Comparison of ENCODE assay signal across 24 cellular contexts in genomic region chr11:112408551-112408950, GRCh38.
DNase-seq lines count a peak whose midpoint lies in the region; ATAC-seq, FAIRE-seq and TF ChIP-seq lines count a peak whose summit lies in the region.
"Had no signal": no experiment of that assay in that cellular context is flagged by ENCODE, and none has a peak within 500 bp of the region (broad histone marks: within the 10 kb centered on the region; RNA-seq: fewer than 3 reads in every experiment).

No MANE protein-coding gene starts in this region.

- peaks cover 3 to 13% (median 9%) of the 10 kb centered on the region in 4 experiments; a peak in 5 of 7 replicates for H3K4me1 ChIP-seq in H1 (replicated peaks in 1 of 4; ENCODE audit: control insufficient read depth in 3 of 4, insufficient read depth in 4 of 4, low read length in 3 of 4)
- H3K4me1 ChIP-seq: Peyer's patch, SJCRH30 had no signal

- no peaks in the 10 kb centered on the region for H3K79me1 ChIP-seq in H1 (ENCODE audit: low read depth, low read length)

- FAIRE-seq in H1 (lab: Jason Lieb, UNC) (peak; percentile 81), frontal cortex (lab: Jason Lieb, UNC) (no peak), urothelium cell line (lab: Jason Lieb, UNC) (no peak)
- FAIRE-seq: GM19239 had no signal

- no peak for ATAC-seq in GM21717 (IDR thresholded peaks at IDR 0.05; ENCODE audit: unreplicated experiment)
- ATAC-seq: CD8-positive, alpha-beta T cell had no signal

- no peak overlapping the region for H3K14ac ChIP-seq in H1 (ENCODE audit: insufficient read length)

- H2BK5ac ChIP-seq in H1 (ENCODE audit: low read depth, low read length): no peak overlapping the region

- no peak overlapping the region for H3K23ac ChIP-seq in H1 (ENCODE audit: insufficient read length)

- H2BK120ac ChIP-seq in H1 (replicated peaks; ENCODE audit: low read depth, low read length): no peak overlapping the region

- H3K79me2 ChIP-seq in H1 (ENCODE audit: control insufficient read depth in 1 of 2, insufficient read depth in 2 of 2, low read length in 2 of 2): no peaks in the 10 kb centered on the region

- H3K4ac ChIP-seq in H1 (replicated peaks; ENCODE audit: insufficient read length, low read depth, low read length): no peak overlapping the region

- H3K27ac ChIP-seq in H1 (ENCODE audit: low read depth, low read length): no peak overlapping the region
- H3K27ac ChIP-seq: Peyer's patch, SJCRH30 had no signal

- no peak overlapping the region for H2BK20ac ChIP-seq in H1 (ENCODE audit: low read length)

- peak; percentile 26 for DNase-seq in NCI-H510A treated with DMSO at 0.1 percent for 48 hours (lab: John Stamatoyannopoulos, UW)
- no peak for DNase-seq in NCI-H510A (lab: John Stamatoyannopoulos, UW)
- DNase-seq in H1 (ENCODE audit: low read depth in 1 of 2, low spot score in 2 of 2): peak; percentile 17 to 51
- DNase-seq in iPS-NIHi11 (ENCODE audit: low spot score): peak; percentile 38
- no peak for DNase-seq in activated CD4-positive, alpha-beta T cell treated with anti-CD3 and anti-CD28 coated beads, Interleukin-2, amount 50 U/mL, for 4 hours
- no peak for DNase-seq in frontal cortex (ENCODE audit: low spot score in 2 of 2)
- DNase-seq in urothelium cell line (ENCODE audit: low spot score): no peak
- DNase-seq: 8988T; AML-193; C1 segment of cervical spinal cord; CD8-positive, alpha-beta T cell; GDM1; HCEC 1CT; Karpas-422; MG63; NCI-H2029; NCI-H226; NCI-H524 treated with DMSO at 0.1 percent for 48 hours; NCI-H82; Peyer's patch; SJCRH30; T-helper 1 cell had no signal

- CTCF ChIA-PET in H1 (lab: Charles Lee; ENCODE audit: partially characterized antibody): interaction anchor here (0.6 to 2.2 kb wide), 5 partner anchors 31 to 640 kb away, joined by 3 to 6 read pairs (median 4); no protein-coding TSS in a partner anchor

- H4K20me1 ChIP-seq in H1 (replicated peaks in 1 of 2; ENCODE audit: control insufficient read depth in 1 of 2, insufficient read depth in 2 of 2, low read length in 2 of 2): no peaks in the 10 kb centered on the region

- TF ChIP-seq EP300 in H1 (IDR thresholded peaks at IDR 0.05; ENCODE audit: borderline replicate concordance in 1 of 2, low read depth in 2 of 2, low read length in 2 of 2): no peak

- H3K9ac ChIP-seq in H1 (replicated peaks in 1 of 4; ENCODE audit: extremely low read depth in 1 of 4, low read depth in 3 of 4, low read length in 3 of 4): no peak overlapping the region

- no peak overlapping the region for H3K18ac ChIP-seq in H1 (ENCODE audit: extremely low read depth, low read length)

- no peak overlapping the region for H3K56ac ChIP-seq in H1 (replicated peaks; ENCODE audit: insufficient read length, low read depth, low read length)

- peaks cover under 1 to 3% of the 10 kb centered on the region in 2 experiments; a peak in 3 of 4 replicates for H3K9me3 ChIP-seq in H1 (ENCODE audit: insufficient read depth in 2 of 2, low read depth in 1 of 2, low read length in 1 of 2)
- H3K9me3 ChIP-seq: Peyer's patch, SJCRH30 had no signal

- no peak overlapping the region for H4K5ac ChIP-seq in H1 (ENCODE audit: insufficient read length, low read depth, low read length)

- no peak overlapping the region for H4K91ac ChIP-seq in H1 (replicated peaks; ENCODE audit: insufficient read length, low read length)

- H4K8ac ChIP-seq in H1 (ENCODE audit: extremely low read depth, insufficient read depth, low read length): no peak overlapping the region

- TF ChIP-seq POLR2A in H1 (IDR thresholded peaks at IDR 0.05; ENCODE audit: control extremely low read depth in 1 of 2, low read depth in 2 of 2, low read length in 2 of 2): no peak

- no peak for TF ChIP-seq CTCF in H1 (IDR thresholded peaks at IDR 0.05; ENCODE audit: control extremely low read depth in 1 of 3, insufficient read depth in 1 of 3, low read depth in 1 of 3, low read length in 3 of 3)

- WGBS in H1 (ENCODE audit: extremely low coverage in 1 of 2, insufficient coverage in 1 of 2, insufficient read length in 1 of 2, insufficient replicate concordance in 2 of 2, low coverage in 1 of 2, low lambda C conversion rate in 2 of 2, missing lambda C conversion rate in 1 of 2), 2 experiments: 31% methylated on average over 7 of the region's 7 CpGs; no CpG with 5 or more reads in 1 of the 2 experiments

- H2BK12ac ChIP-seq in H1 (ENCODE audit: low read depth, low read length): no peak overlapping the region

- H3K4me2 ChIP-seq in H1 (ENCODE audit: insufficient read depth in 1 of 2, low read depth in 2 of 2, low read length in 2 of 2): peak overlapping the region in 1 of 2 experiments; percentile 0; a peak in 1 of 4 replicates

- POLR2A ChIA-PET in H1 (lab: Charles Lee; ENCODE audit: partially characterized antibody): no interaction called here

- H3K36me3 ChIP-seq in H1 (ENCODE audit: control insufficient read depth in 2 of 4, insufficient read depth in 4 of 4, low read length in 3 of 4): no peaks in the 10 kb centered on the region
- H3K36me3 ChIP-seq: MG63, Peyer's patch, SJCRH30 had no signal

- H2BK15ac ChIP-seq in H1 (ENCODE audit: low read length): no peak overlapping the region

- no peak overlapping the region for H2AK5ac ChIP-seq in H1 (ENCODE audit: low read depth, low read length)

- no peaks in the 10 kb centered on the region for H3K23me2 ChIP-seq in H1 (ENCODE audit: low read depth, low read length)

- no peak overlapping the region for H2AFZ ChIP-seq in H1 (ENCODE audit: low read length)

- no peak overlapping the region for H3K4me3 ChIP-seq in H1 (ENCODE audit: extremely low read depth in 1 of 4, insufficient read depth in 2 of 4, low read depth in 3 of 4, low read length in 4 of 4)
- H3K4me3 ChIP-seq: MG63, Peyer's patch, SJCRH30 had no signal

- peaks cover 0 to 2% (median 0%) of the 10 kb centered on the region in 4 experiments; a peak in 1 of 7 replicates for H3K27me3 ChIP-seq in H1 (replicated peaks in 1 of 4; ENCODE audit: control insufficient read depth in 3 of 4, extremely low read depth in 1 of 4, insufficient read depth in 3 of 4, low read length in 3 of 4)
- H3K27me3 ChIP-seq: MG63, Peyer's patch, SJCRH30 had no signal

- TF ChIP-seq RAD21 in H1 (IDR thresholded peaks at IDR 0.05 in 1 of 2, conservative IDR thresholded peaks at IDR 0.05 in 1 of 2; ENCODE audit: low read depth in 2 of 2, low read length in 2 of 2): no peak

TF ChIP-seq in H1, 55 proteins besides CTCF, POLR2A, EP300 and RAD21 (continues in another document):
- 0 out of 2 replicates have a peak, but pooled peaks have one; percentile 14 for TF ChIP-seq SP1 (IDR thresholded peaks at IDR 0.05; ENCODE audit: low read depth, low read length)
- no peak for TF ChIP-seq ATF2 (IDR thresholded peaks at IDR 0.05; ENCODE audit: low read length)
- TF ChIP-seq USF2 (IDR thresholded peaks at IDR 0.05; ENCODE audit: low read length): no peak
- TF ChIP-seq TAF1 (IDR thresholded peaks at IDR 0.05; ENCODE audit: low read depth, low read length): no peak
- no peak for TF ChIP-seq FOSL1 (IDR thresholded peaks at IDR 0.05; ENCODE audit: insufficient read depth, low read depth, low read length)
- TF ChIP-seq RBBP5 (IDR thresholded peaks at IDR 0.05; ENCODE audit: borderline replicate concordance, low read depth, low read length): no peak
- TF ChIP-seq SAP30 (IDR thresholded peaks at IDR 0.05; ENCODE audit: insufficient read depth, insufficient replicate concordance, low read length): no peak
- no peak for TF ChIP-seq SIN3A (conservative IDR thresholded peaks at IDR 0.05 in 1 of 2, IDR thresholded peaks at IDR 0.05 in 1 of 2; ENCODE audit: low read depth in 1 of 2, low read length in 2 of 2)

Comparison
In these comparisons a context has a peak if more than half of its experiments do, and no peak if none do; other contexts are left out.
1. DNase-seq: peak in NCI-H510A treated with DMSO at 0.1 percent for 48 hours (single experiment), H1 (2 of 2) and iPS-NIHi11 (single experiment); none in NCI-H510A (single experiment), activated CD4-positive, alpha-beta T cell treated with anti-CD3 and anti-CD28 coated beads, Interleukin-2, amount 50 U/mL, for 4 hours (0 of 2), frontal cortex (0 of 2) and urothelium cell line (single experiment).